In the genomic region with DNA sequence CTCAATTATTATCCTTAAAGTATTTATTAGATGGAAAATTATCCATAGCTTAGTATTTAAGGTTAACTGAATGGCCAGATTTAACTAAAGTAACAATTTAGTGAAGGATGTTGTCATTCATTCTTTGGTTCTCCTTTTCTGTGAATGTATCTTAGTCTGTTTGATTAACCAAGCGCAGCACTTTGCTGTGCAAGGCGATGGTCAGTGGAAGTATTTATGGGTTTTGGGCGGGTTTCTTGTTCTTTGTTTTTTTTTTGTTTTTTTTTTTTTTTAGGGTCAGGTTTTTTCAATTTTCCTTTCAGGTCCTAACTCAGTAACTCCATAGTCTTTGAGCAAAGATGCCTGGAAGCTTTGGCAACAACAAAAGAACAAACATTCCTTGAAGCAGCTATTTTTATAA, we compare ENCODE assay signal across 21 cellular contexts.
DNase-seq lines count a peak whose midpoint lies in the region; ATAC-seq, FAIRE-seq and TF ChIP-seq lines count a peak whose summit lies in the region.
"Had no signal": no experiment of that assay in that cellular context is flagged by ENCODE, and none has a peak within 500 bp of the region (broad histone marks: within the 10 kb centered on the region; RNA-seq: fewer than 3 reads in every experiment).

No MANE protein-coding gene starts in this region.

- peaks cover 42% of the 10 kb centered on the region for H3K4me1 Mint-ChIP-seq in nephron
- H3K4me1 Mint-ChIP-seq in activated CD8-positive, alpha-beta memory T cell treated with anti-CD3 and anti-CD28 coated beads, Interleukin-2, amount 10 ng/mL, durations not matched to agents 7 days and 5 days = peaks cover 5% of the 10 kb centered on the region

- no peaks in the 10 kb centered on the region for H3K36me3 Mint-ChIP-seq in nephron (ENCODE audit: low read depth)
- H3K36me3 Mint-ChIP-seq in activated CD8-positive, alpha-beta memory T cell treated with anti-CD3 and anti-CD28 coated beads, Interleukin-2, amount 10 ng/mL, durations not matched to agents 7 days and 5 days = no peaks in the 10 kb centered on the region

- no peak for ATAC-seq in activated CD8-positive, alpha-beta memory T cell treated with anti-CD3 and anti-CD28 coated beads, Interleukin-2, amount 10 ng/mL, durations not matched to agents 7 days and 5 days
- ATAC-seq in psoas muscle = no peak

- H3K9me3 Mint-ChIP-seq in nephron = no peaks in the 10 kb centered on the region
- H3K9me3 Mint-ChIP-seq in activated CD8-positive, alpha-beta memory T cell treated with anti-CD3 and anti-CD28 coated beads, Interleukin-2, amount 10 ng/mL, durations not matched to agents 7 days and 5 days (ENCODE audit: low read depth) = peaks cover 2% of the 10 kb centered on the region
- H3K9me3 Mint-ChIP-seq: CD4-positive, alpha-beta T cell had no signal

- DNase-seq in H54 (ENCODE audit: insufficient read length, low spot score) = no peak
- DNase-seq in NAMALWA (ENCODE audit: low spot score) = peak; percentile 6
- DNase-seq in Kasumi-1 (lab: John Stamatoyannopoulos, UW) = no peak
- no peak for DNase-seq in pons (ENCODE audit: low spot score)
- DNase-seq in activated CD8-positive, alpha-beta memory T cell treated with anti-CD3 and anti-CD28 coated beads, Interleukin-2, amount 10 ng/mL, durations not matched to agents 7 days and 5 days = no peak
- DNase-seq in psoas muscle = no peak
- DNase-seq: 8988T; Caco-2; CD4-positive, alpha-beta T cell; DMS153; GF-D8; HCEC 1CT; NCI-H1436; NCI-H2029; NCI-H69; Peyer's patch had no signal

- peaks cover 15 to 31% (median 25%) of the 10 kb centered on the region in 10 experiments for H3K4me1 ChIP-seq in BLaER1 treated with 17β-estradiol and CSF1 and Interleukin-3, amounts not matched to agents 10 nM and 100 nM
- peaks cover 13% of the 10 kb centered on the region for H3K4me1 ChIP-seq in psoas muscle

- H3K36me3 ChIP-seq in BLaER1 treated with 17β-estradiol and CSF1 and Interleukin-3, amounts not matched to agents 10 nM and 100 nM = no peaks in the 10 kb centered on the region
- no peaks in the 10 kb centered on the region for H3K36me3 ChIP-seq in psoas muscle (ENCODE audit: insufficient read depth in 1 of 2, low read depth in 1 of 2)
- H3K36me3 ChIP-seq: Peyer's patch, SJSA1 had no signal

- peak overlapping the region in 6 of 11 experiments; percentile 6 to 42 (median 18); a peak in 7 of 22 replicates for H3K4me2 ChIP-seq in BLaER1 treated with 17β-estradiol and CSF1 and Interleukin-3, amounts not matched to agents 10 nM and 100 nM
- H3K4me2 ChIP-seq: KMS-11 had no signal

- no peaks in the 10 kb centered on the region for H3K27me3 ChIP-seq in BLaER1 treated with 17β-estradiol and CSF1 and Interleukin-3, amounts not matched to agents 10 nM and 100 nM
- no peaks in the 10 kb centered on the region for H3K27me3 ChIP-seq in psoas muscle (ENCODE audit: insufficient read depth in 3 of 3, low read length in 2 of 3)
- H3K27me3 ChIP-seq: Peyer's patch, SJSA1 had no signal

- peak; percentile 45 for FAIRE-seq in H54 (lab: Jason Lieb, UNC)

- no peaks in the 10 kb centered on the region for H3K27me3 Mint-ChIP-seq in nephron (ENCODE audit: low read depth)
- no peaks in the 10 kb centered on the region for H3K27me3 Mint-ChIP-seq in activated CD8-positive, alpha-beta memory T cell treated with anti-CD3 and anti-CD28 coated beads, Interleukin-2, amount 10 ng/mL, durations not matched to agents 7 days and 5 days
- H3K27me3 Mint-ChIP-seq: B cell had no signal

- H3K27ac ChIP-seq in BLaER1 treated with 17β-estradiol and CSF1 and Interleukin-3, amounts not matched to agents 10 nM and 100 nM = no peak overlapping the region
- no peak overlapping the region for H3K27ac ChIP-seq in psoas muscle
- H3K27ac ChIP-seq: KMS-11, Peyer's patch, SJSA1 had no signal

- WGBS in psoas muscle, 3 donors = 78 to 88% (median 82%) methylated on average over 3 of the region's 3 CpGs

- no peaks in the 10 kb centered on the region for H3K9me3 ChIP-seq in BLaER1 treated with 17β-estradiol and CSF1 and Interleukin-3, amounts not matched to agents 10 nM and 100 nM (replicated peaks in 1 of 11)
- no peaks in the 10 kb centered on the region for H3K9me3 ChIP-seq in psoas muscle
- H3K9me3 ChIP-seq: Caco-2, Peyer's patch, SJSA1 had no signal

- CTCF ChIA-PET in activated CD8-positive, alpha-beta memory T cell treated with anti-CD3 and anti-CD28 coated beads, Interleukin-2, amount 10 ng/mL, durations not matched to agents 7 days and 5 days (lab: Charles Lee) = no interaction called here

- no peak overlapping the region for H3K9ac ChIP-seq in BLaER1 treated with 17β-estradiol and CSF1 and Interleukin-3, amounts not matched to agents 10 nM and 100 nM
- H3K9ac ChIP-seq: KMS-11 had no signal

- TF ChIP-seq POLR2A in H54 (IDR thresholded peaks at IDR 0.05; ENCODE audit: low read depth, low read length) = no peak

- no peak overlapping the region for H3K4me3 ChIP-seq in BLaER1 treated with 17β-estradiol and CSF1 and Interleukin-3, amounts not matched to agents 10 nM and 100 nM
- no peak overlapping the region for H3K4me3 ChIP-seq in psoas muscle
- H3K4me3 ChIP-seq: Peyer's patch, SJSA1 had no signal

- H3K4me3 Mint-ChIP-seq in nephron = no peak overlapping the region
- no peak overlapping the region for H3K4me3 Mint-ChIP-seq in activated CD8-positive, alpha-beta memory T cell treated with anti-CD3 and anti-CD28 coated beads, Interleukin-2, amount 10 ng/mL, durations not matched to agents 7 days and 5 days
- H3K4me3 Mint-ChIP-seq: B cell; CD4-positive, alpha-beta T cell had no signal

- no peak for TF ChIP-seq CTCF in nephron (IDR thresholded peaks at IDR 0.05; ENCODE audit: unreplicated experiment in 3 of 3)
- no peak for TF ChIP-seq CTCF in psoas muscle (IDR thresholded peaks at IDR 0.05)

- peak overlapping the region; percentile 4 to 81 (median 4) for H3K27ac Mint-ChIP-seq in nephron
- H3K27ac Mint-ChIP-seq in activated CD8-positive, alpha-beta memory T cell treated with anti-CD3 and anti-CD28 coated beads, Interleukin-2, amount 10 ng/mL, durations not matched to agents 7 days and 5 days = no peak overlapping the region
- H3K27ac Mint-ChIP-seq: B cell; CD4-positive, alpha-beta T cell had no signal

- intact Hi-C loops in psoas muscle (cut with DNase I) = no loop called here

- peaks cover 0 to 10% (median 3%) of the 10 kb centered on the region in 11 experiments; a peak in 5 of 22 replicates for H4K20me1 ChIP-seq in BLaER1 treated with 17β-estradiol and CSF1 and Interleukin-3, amounts not matched to agents 10 nM and 100 nM
